Comparison of ENCODE assay signal across 12 cellular contexts in genomic region chr18:10353791-10354190, GRCh38.
DNase-seq lines count a peak whose midpoint lies in the region; ATAC-seq and TF ChIP-seq lines count a peak whose summit lies in the region.
"Had no signal": no experiment of that assay in that cellular context is flagged by ENCODE, and none has a peak within 500 bp of the region (broad histone marks: within the 10 kb centered on the region; RNA-seq: fewer than 3 reads in every experiment).

No MANE protein-coding gene starts in this region.

- H3K36me3 ChIP-seq in lower lobe of right lung: no peaks in the 10 kb centered on the region
- H3K36me3 ChIP-seq in adrenal gland (replicated peaks in 1 of 2): no peaks in the 10 kb centered on the region

- no peak for TF ChIP-seq POLR2A in adrenal gland (IDR thresholded peaks at IDR 0.05)

- intact Hi-C loops in Right ventricle myocardium inferior (cut with DNase I): no loop called here
- intact Hi-C loops in cardiac septum (cut with DNase I): loop anchor here (2.0 kb wide), 1 partner anchor 343 kb away; no protein-coding TSS in a partner anchor
- intact Hi-C loops in lower lobe of right lung (cut with DNase I): no loop called here
- intact Hi-C loops in adrenal gland (cut with DNase I): no loop called here

- TF ChIP-seq CTCF in lower lobe of right lung (IDR thresholded peaks at IDR 0.05): no peak
- TF ChIP-seq CTCF in adrenal gland (IDR thresholded peaks at IDR 0.05): no peak

- no peak overlapping the region for H3K4me3 Mint-ChIP-seq in activated CD8-positive, alpha-beta memory T cell treated with anti-CD3 and anti-CD28 coated beads, Interleukin-2, amount 10 ng/mL, durations not matched to agents 7 days and 5 days
- H3K4me3 Mint-ChIP-seq: B cell had no signal

- ATAC-seq in Right ventricle myocardium inferior (peak; percentile 59), lower lobe of right lung (peak; percentile 50 to 79)
- ATAC-seq in activated CD8-positive, alpha-beta memory T cell treated with anti-CD3 and anti-CD28 coated beads, Interleukin-2, amount 10 ng/mL, durations not matched to agents 7 days and 5 days: no peak

- CTCF ChIA-PET in activated CD8-positive, alpha-beta memory T cell treated with anti-CD3 and anti-CD28 coated beads, Interleukin-2, amount 10 ng/mL, durations not matched to agents 7 days and 5 days (lab: Charles Lee): no interaction called here

- no peak for DNase-seq in Right ventricle myocardium inferior (ENCODE audit: missing footprints)
- no peak for DNase-seq in cardiac septum (ENCODE audit: low spot score)
- peak; percentile 71 for DNase-seq in dedifferentiated amniotic fluid mesenchymal stem cell (ENCODE audit: extremely low spot score)
- no peak for DNase-seq in lower lobe of right lung
- no peak for DNase-seq in adrenal gland
- DNase-seq in activated CD8-positive, alpha-beta memory T cell treated with anti-CD3 and anti-CD28 coated beads, Interleukin-2, amount 10 ng/mL, durations not matched to agents 7 days and 5 days: no peak
- DNase-seq in stimulated activated CD4-positive, alpha-beta T cell treated with anti-CD3 and anti-CD28 coated beads, Interleukin-4, amount 100 ng/mL, for 1 hour: no peak
- no peak for DNase-seq in NOMO-1 treated with dmso at 0.1 percent for 144 hours (lab: John Stamatoyannopoulos, UW; ENCODE audit: unreplicated experiment)
- DNase-seq: activated CD8-positive, alpha-beta memory T cell treated with anti-CD3 and anti-CD28 coated beads, Interleukin-2, amount 50 U/mL, for 4 hours; GOT3 had no signal

- H3K4me1 ChIP-seq in lower lobe of right lung: peaks cover 15% of the 10 kb centered on the region
- peaks cover 4 to 10% of the 10 kb centered on the region in 2 donors for H3K4me1 ChIP-seq in adrenal gland (replicated peaks in 1 of 2)

- WGBS in adrenal gland, 4 donors: 80 to 85% (median 82%) methylated on average over 2 of the region's 2 CpGs

- H3K4me1 Mint-ChIP-seq in activated CD8-positive, alpha-beta memory T cell treated with anti-CD3 and anti-CD28 coated beads, Interleukin-2, amount 10 ng/mL, durations not matched to agents 7 days and 5 days: no peaks in the 10 kb centered on the region
- H3K4me1 Mint-ChIP-seq: B cell had no signal

- H3K4me3 ChIP-seq in lower lobe of right lung (no peak overlapping the region), adrenal gland (no peak overlapping the region)

- no peaks in the 10 kb centered on the region for H3K27me3 Mint-ChIP-seq in activated CD8-positive, alpha-beta memory T cell treated with anti-CD3 and anti-CD28 coated beads, Interleukin-2, amount 10 ng/mL, durations not matched to agents 7 days and 5 days
- H3K27me3 Mint-ChIP-seq: B cell had no signal

- no peaks in the 10 kb centered on the region for H3K36me3 Mint-ChIP-seq in activated CD8-positive, alpha-beta memory T cell treated with anti-CD3 and anti-CD28 coated beads, Interleukin-2, amount 10 ng/mL, durations not matched to agents 7 days and 5 days

- H3K9me3 ChIP-seq in lower lobe of right lung (peaks cover 7% of the 10 kb centered on the region), adrenal gland (replicated peaks in 1 of 3) (no peaks in the 10 kb centered on the region)

- H3K27me3 ChIP-seq in lower lobe of right lung (ENCODE audit: low read depth): no peaks in the 10 kb centered on the region
- no peaks in the 10 kb centered on the region for H3K27me3 ChIP-seq in adrenal gland

- H3K27ac ChIP-seq in lower lobe of right lung: no peak overlapping the region
- peak overlapping the region in 1 of 5 donors; percentile 3 for H3K27ac ChIP-seq in adrenal gland
- H3K27ac ChIP-seq: HL-60 had no signal

- peaks cover 18% of the 10 kb centered on the region for H3K9me3 Mint-ChIP-seq in activated CD8-positive, alpha-beta memory T cell treated with anti-CD3 and anti-CD28 coated beads, Interleukin-2, amount 10 ng/mL, durations not matched to agents 7 days and 5 days (ENCODE audit: low read depth)

- no peak overlapping the region for H3K27ac Mint-ChIP-seq in activated CD8-positive, alpha-beta memory T cell treated with anti-CD3 and anti-CD28 coated beads, Interleukin-2, amount 10 ng/mL, durations not matched to agents 7 days and 5 days
- H3K27ac Mint-ChIP-seq: B cell had no signal
